22 cellular contexts compared by ENCODE assay signal in genomic region chr4:106186201-106186600, GRCh38.
"Had no signal": no experiment of that assay in that cellular context is flagged by ENCODE, and none has a peak within 500 bp of the region (broad histone marks: within the 10 kb centered on the region; RNA-seq: fewer than 3 reads in every experiment).

No MANE protein-coding gene starts in this region.

- H3K4me3 Mint-ChIP-seq: dendritic cell treated with granulocyte-macrophage colony-stimulating factor and Interleukin-4, amounts not matched to agents 40 ng/mL and 50 ng/mL, for 4 days; endodermal cell; memory B cell; mesothelial cell of epicardium; naive thymus-derived CD4-positive, alpha-beta T cell; nephron; stimulated activated effector memory CD8-positive, alpha-beta T cell treated with anti-CD3 and anti-CD28 coated beads, Interleukin-12 subunit alpha, Interleukin-12 subunit beta, amount 100 ng/mL, for 72 hours had no signal

- H3K27me3 ChIP-seq: sigmoid colon, stomach, thyroid gland, upper lobe of left lung had no signal

- H3K36me3 Mint-ChIP-seq: stimulated activated effector memory CD8-positive, alpha-beta T cell treated with anti-CD3 and anti-CD28 coated beads, Interleukin-12 subunit alpha, Interleukin-12 subunit beta, amount 100 ng/mL, for 72 hours had no signal

- H3K27me3 Mint-ChIP-seq: dendritic cell treated with granulocyte-macrophage colony-stimulating factor and Interleukin-4, amounts not matched to agents 40 ng/mL and 50 ng/mL, for 4 days; memory B cell; naive thymus-derived CD4-positive, alpha-beta T cell had no signal

- H3K36me3 ChIP-seq: thyroid gland had no signal

- H3K4me3 ChIP-seq: lower lobe of right lung, psoas muscle, sigmoid colon, stomach, thyroid gland, upper lobe of left lung had no signal

- H3K4me1 Mint-ChIP-seq: endodermal cell; memory B cell; naive thymus-derived CD4-positive, alpha-beta T cell; nephron; stimulated activated effector memory CD8-positive, alpha-beta T cell treated with anti-CD3 and anti-CD28 coated beads, Interleukin-12 subunit alpha, Interleukin-12 subunit beta, amount 100 ng/mL, for 72 hours had no signal

- DNase-seq: effector CD8-positive, alpha-beta T cell; endodermal cell; hypothalamus; left ventricle myocardium superior; lower lobe of right lung; naive thymus-derived CD4-positive, alpha-beta T cell; nucleus accumbens; psoas muscle; right cardiac atrium; sigmoid colon; stimulated activated CD4-positive, alpha-beta T cell treated with anti-CD3 and anti-CD28 coated beads, Interleukin-2, amount 100 ng/mL, for 24 hours; stimulated activated CD4-positive, alpha-beta T cell treated with anti-CD3 and anti-CD28 coated beads, Interleukin-4, amount 100 ng/mL, for 24 hours; stimulated activated naive CD4-positive, alpha-beta T cell treated with Interleukin-2 at 50 U/mL for 16 hours; stomach; thyroid gland; upper lobe of left lung had no signal

- H3K27ac Mint-ChIP-seq: dendritic cell treated with granulocyte-macrophage colony-stimulating factor and Interleukin-4, amounts not matched to agents 40 ng/mL and 50 ng/mL, for 4 days; memory B cell; mesothelial cell of epicardium; naive thymus-derived CD4-positive, alpha-beta T cell; nephron; stimulated activated effector memory CD8-positive, alpha-beta T cell treated with anti-CD3 and anti-CD28 coated beads, Interleukin-12 subunit alpha, Interleukin-12 subunit beta, amount 100 ng/mL, for 72 hours had no signal

- H3K27ac ChIP-seq: epithelial cell of prostate, lower lobe of right lung, psoas muscle, sigmoid colon, stomach, thyroid gland, upper lobe of left lung had no signal

- H3K4me1 ChIP-seq: lower lobe of right lung, psoas muscle, sigmoid colon, stomach, thyroid gland, upper lobe of left lung had no signal

- H3K9me3 ChIP-seq: lower lobe of right lung, psoas muscle, sigmoid colon, stomach, thyroid gland, upper lobe of left lung had no signal
